Comparison of ENCODE assay signal across 16 cellular contexts in genomic region chr4:38601916-38602291, GRCh38.
DNase-seq lines count a peak whose midpoint lies in the region; ATAC-seq and TF ChIP-seq lines count a peak whose summit lies in the region.
"Had no signal": no experiment of that assay in that cellular context is flagged by ENCODE, and none has a peak within 500 bp of the region (broad histone marks: within the 10 kb centered on the region; RNA-seq: fewer than 3 reads in every experiment).

No MANE protein-coding gene starts in this region.

- 78 to 84% (median 82%) methylated on average over 3 of the region's 3 CpGs for WGBS in psoas muscle, 3 donors

- H3K36me3 ChIP-seq in psoas muscle (ENCODE audit: insufficient read depth in 1 of 2, low read depth in 1 of 2), result no peaks in the 10 kb centered on the region
- H3K36me3 ChIP-seq: BLaER1 treated with 17β-estradiol and CSF1 and Interleukin-3, amounts not matched to agents 10 nM and 100 nM had no signal

- ATAC-seq in psoas muscle, result no peak
- ATAC-seq: CD8-positive, alpha-beta T cell; GM23338; HCT116 had no signal

- POLR2A ChIA-PET in RWPE1 (lab: Yijun Ruan, JAX; ENCODE audit: low non-redundant PET), result no interaction called here

- peak overlapping the region; percentile 69 for H3K27ac Mint-ChIP-seq in activated naive CD4-positive, alpha-beta T cell treated with anti-CD3 and anti-CD28 coated beads, Interleukin-2, amount 50 U/mL, for 24 hours
- no peak overlapping the region for H3K27ac Mint-ChIP-seq in activated naive CD4-positive, alpha-beta T cell treated with anti-CD3 and anti-CD28 coated beads for 36 hours
- no peak overlapping the region for H3K27ac Mint-ChIP-seq in T-helper 2 cell treated with Interferon-gamma antibody and Interleukin-4, amounts not matched to agents 5 μg/mL and 100 μg/mL, for 36 hours
- H3K27ac Mint-ChIP-seq: B cell; CD8-positive, alpha-beta T cell; GM23338; HFFc6; IgD-negative memory B cell had no signal

- H3K9me3 Mint-ChIP-seq in activated naive CD4-positive, alpha-beta T cell treated with anti-CD3 and anti-CD28 coated beads, Interleukin-2, amount 50 U/mL, for 24 hours, result peaks cover 8% of the 10 kb centered on the region
- no peaks in the 10 kb centered on the region for H3K9me3 Mint-ChIP-seq in activated naive CD4-positive, alpha-beta T cell treated with anti-CD3 and anti-CD28 coated beads for 36 hours
- no peaks in the 10 kb centered on the region for H3K9me3 Mint-ChIP-seq in T-helper 2 cell treated with Interferon-gamma antibody and Interleukin-4, amounts not matched to agents 5 μg/mL and 100 μg/mL, for 36 hours
- H3K9me3 Mint-ChIP-seq: CD8-positive, alpha-beta T cell; GM23338; HFFc6 had no signal

- H3K4me3 Mint-ChIP-seq in activated naive CD4-positive, alpha-beta T cell treated with anti-CD3 and anti-CD28 coated beads, Interleukin-2, amount 50 U/mL, for 24 hours, result no peak overlapping the region
- H3K4me3 Mint-ChIP-seq in activated naive CD4-positive, alpha-beta T cell treated with anti-CD3 and anti-CD28 coated beads for 36 hours, result no peak overlapping the region
- no peak overlapping the region for H3K4me3 Mint-ChIP-seq in T-helper 2 cell treated with Interferon-gamma antibody and Interleukin-4, amounts not matched to agents 5 μg/mL and 100 μg/mL, for 36 hours
- H3K4me3 Mint-ChIP-seq: B cell; CD8-positive, alpha-beta T cell; GM23338; HFFc6; IgD-negative memory B cell had no signal

- H3K36me3 Mint-ChIP-seq in activated naive CD4-positive, alpha-beta T cell treated with anti-CD3 and anti-CD28 coated beads, Interleukin-2, amount 50 U/mL, for 24 hours, result peaks cover 1% of the 10 kb centered on the region
- H3K36me3 Mint-ChIP-seq in activated naive CD4-positive, alpha-beta T cell treated with anti-CD3 and anti-CD28 coated beads for 36 hours (ENCODE audit: low read depth), result no peaks in the 10 kb centered on the region
- H3K36me3 Mint-ChIP-seq in T-helper 2 cell treated with Interferon-gamma antibody and Interleukin-4, amounts not matched to agents 5 μg/mL and 100 μg/mL, for 36 hours (ENCODE audit: low read depth), result no peaks in the 10 kb centered on the region
- H3K36me3 Mint-ChIP-seq: CD8-positive, alpha-beta T cell had no signal

- H3K9me3 ChIP-seq in psoas muscle, result no peaks in the 10 kb centered on the region

- H3K4me1 Mint-ChIP-seq in activated naive CD4-positive, alpha-beta T cell treated with anti-CD3 and anti-CD28 coated beads, Interleukin-2, amount 50 U/mL, for 24 hours, result peaks cover 29% of the 10 kb centered on the region
- H3K4me1 Mint-ChIP-seq in activated naive CD4-positive, alpha-beta T cell treated with anti-CD3 and anti-CD28 coated beads for 36 hours (ENCODE audit: low read depth), result peaks cover 25% of the 10 kb centered on the region
- H3K4me1 Mint-ChIP-seq in T-helper 2 cell treated with Interferon-gamma antibody and Interleukin-4, amounts not matched to agents 5 μg/mL and 100 μg/mL, for 36 hours (ENCODE audit: low read depth), result peaks cover 12% of the 10 kb centered on the region
- H3K4me1 Mint-ChIP-seq: B cell had no signal

- no peak for TF ChIP-seq CTCF in RWPE1 (conservative IDR thresholded peaks at IDR 0.05; ENCODE audit: low read depth)
- TF ChIP-seq CTCF in psoas muscle (IDR thresholded peaks at IDR 0.05), result no peak
- no peak for TF ChIP-seq CTCF in GM10266 (IDR thresholded peaks at IDR 0.05; ENCODE audit: control insufficient read depth, insufficient read depth, low read depth, missing control alignments)

- H3K27ac ChIP-seq in RWPE1 (peak overlapping the region; percentile 30), epithelial cell of prostate (peak overlapping the region; percentile 42), psoas muscle (peak overlapping the region; percentile 70)
- H3K27ac ChIP-seq: BLaER1 treated with 17β-estradiol and CSF1 and Interleukin-3, amounts not matched to agents 10 nM and 100 nM had no signal

- H3K4me3 ChIP-seq in psoas muscle, result no peak overlapping the region
- H3K4me3 ChIP-seq: BLaER1 treated with 17β-estradiol and CSF1 and Interleukin-3, amounts not matched to agents 10 nM and 100 nM; GM23338 had no signal

- H3K4me1 ChIP-seq in psoas muscle, result peaks cover 30% of the 10 kb centered on the region

- CTCF ChIA-PET in activated naive CD4-positive, alpha-beta T cell treated with anti-CD3 and anti-CD28 coated beads for 36 hours (lab: Charles Lee), result no interaction called here
- CTCF ChIA-PET in RWPE1 (lab: Yijun Ruan, JAX), result no interaction called here

- no peak for DNase-seq in activated naive CD4-positive, alpha-beta T cell treated with anti-CD3 and anti-CD28 coated beads for 36 hours
- DNase-seq in RWPE1 (ENCODE audit: low spot score), result no peak
- no peak for DNase-seq in epithelial cell of prostate (ENCODE audit: low read depth, low spot score)
- no peak for DNase-seq in psoas muscle
- DNase-seq in GM10266 (ENCODE audit: extremely low spot score), result no peak
- no peak for DNase-seq in T-helper 2 cell treated with Interferon-gamma antibody and Interleukin-4, amounts not matched to agents 5 μg/mL and 100 μg/mL, for 36 hours (ENCODE audit: low spot score)
- DNase-seq in NCI-H82 (lab: John Stamatoyannopoulos, UW), result no peak
- DNase-seq: 8988T; CD8-positive, alpha-beta T cell; HFFc6 had no signal

- no peaks in the 10 kb centered on the region for H3K27me3 Mint-ChIP-seq in activated naive CD4-positive, alpha-beta T cell treated with anti-CD3 and anti-CD28 coated beads, Interleukin-2, amount 50 U/mL, for 24 hours
- no peaks in the 10 kb centered on the region for H3K27me3 Mint-ChIP-seq in activated naive CD4-positive, alpha-beta T cell treated with anti-CD3 and anti-CD28 coated beads for 36 hours (ENCODE audit: low read depth)
- H3K27me3 Mint-ChIP-seq in T-helper 2 cell treated with Interferon-gamma antibody and Interleukin-4, amounts not matched to agents 5 μg/mL and 100 μg/mL, for 36 hours (ENCODE audit: low read depth), result peaks cover 24% of the 10 kb centered on the region
- H3K27me3 Mint-ChIP-seq: B cell had no signal

- intact Hi-C loops in activated naive CD4-positive, alpha-beta T cell treated with anti-CD3 and anti-CD28 coated beads for 36 hours (cut with micrococcal nuclease), result loop anchor here (2.0 to 10.0 kb wide), 3 partner anchors 130 to 537 kb away; no protein-coding TSS in a partner anchor
- intact Hi-C loops in psoas muscle (cut with DNase I), result loop anchor here in 1 of 2 donors (5.0 kb wide), 1 partner anchor 60 kb away; the partner anchor contains the start of gene KLF3

- H3K27me3 ChIP-seq in psoas muscle (ENCODE audit: insufficient read depth in 3 of 3, low read length in 2 of 3), result no peaks in the 10 kb centered on the region
- H3K27me3 ChIP-seq: BLaER1 treated with 17β-estradiol and CSF1 and Interleukin-3, amounts not matched to agents 10 nM and 100 nM had no signal
